ENCODE assay signal across 8 cellular contexts in genomic region chr6:42901538-42901957, GRCh38. TPM values are rescaled to one million over a fixed set of nuclear protein-coding genes. Genes with fewer than 3 reads are reported as not detected.
A peak's percentile ranks its signal among the peaks of the same experiment; 100 is the strongest.
DNase-seq lines count a peak whose midpoint lies in the region; ATAC-seq, FAIRE-seq and TF ChIP-seq lines count a peak whose summit lies in the region.

No MANE protein-coding gene starts in this region.

- no peak overlapping the region for H3K27ac ChIP-seq in keratinocyte (ENCODE audit: control insufficient read depth, insufficient read depth, low read length)

- DNase-seq in EL (peak; percentile 87), NCI-H2227 treated with DMSO at 0.1 percent for 48 hours (lab: John Stamatoyannopoulos, UW) (peak; percentile 86), bronchial epithelial cell (ENCODE audit: low read depth) (peak; percentile 80), keratinocyte (ENCODE audit: low read depth, low spot score) (no peak)
- DNase-seq in stimulated activated CD4-positive, alpha-beta T cell treated with anti-CD3 and anti-CD28 coated beads, Interleukin-1b, Interleukin-23, amount 100 ng/mL, for 1 hour (ENCODE audit: low read depth in 2 of 2), result peak; percentile 20 to 39

- no peaks in the 10 kb centered on the region for H3K27me3 ChIP-seq in bronchial epithelial cell (ENCODE audit: control insufficient read depth, insufficient read depth, low read length)
- H3K27me3 ChIP-seq in keratinocyte (ENCODE audit: control insufficient read depth, extremely low read depth, insufficient read depth, low read length), result no peaks in the 10 kb centered on the region

- no peaks in the 10 kb centered on the region for H3K79me2 ChIP-seq in keratinocyte (ENCODE audit: control insufficient read depth, insufficient read depth, low read length)

- peak overlapping the region; percentile 46 for H3K4me2 ChIP-seq in keratinocyte (ENCODE audit: control insufficient read depth, extremely low read depth, insufficient read depth, low read depth, low read length)

- no peaks in the 10 kb centered on the region for H3K36me3 ChIP-seq in bronchial epithelial cell (ENCODE audit: control insufficient read depth, insufficient read depth, low read length)
- no peaks in the 10 kb centered on the region for H3K36me3 ChIP-seq in keratinocyte (ENCODE audit: control insufficient read depth in 2 of 2, extremely low read depth in 1 of 2, insufficient read depth in 2 of 2, low read length in 2 of 2)

- no peaks in the 10 kb centered on the region for H4K20me1 ChIP-seq in keratinocyte (ENCODE audit: control insufficient read depth, extremely low read depth, insufficient read depth, low read length)

- H3K4me3 ChIP-seq in WI38 (ENCODE audit: low read depth, low read length), result no peak overlapping the region
- H3K4me3 ChIP-seq in bronchial epithelial cell (ENCODE audit: low read depth, low read length), result no peak overlapping the region
- H3K4me3 ChIP-seq in keratinocyte (ENCODE audit: control insufficient read depth in 2 of 3, extremely low read depth in 1 of 3, insufficient read depth in 2 of 3, low read depth in 1 of 3, low read length in 3 of 3), result no peak overlapping the region

- no peak overlapping the region for H2AFZ ChIP-seq in keratinocyte (ENCODE audit: control insufficient read depth, low read length)

- no peaks in the 10 kb centered on the region for H3K9me1 ChIP-seq in keratinocyte (ENCODE audit: control insufficient read depth, extremely low read depth, insufficient read depth, low read length)

- dilution Hi-C loops in keratinocyte (cut with MboI; ENCODE audit: extremely low pct_ligation_motif_present, low sequenced_read_pairs), result no loop called here

- ATAC-seq in HG03066 (IDR thresholded peaks at IDR 0.05; ENCODE audit: low read depth, unreplicated experiment) (peak; percentile 60), GM19023 (IDR thresholded peaks at IDR 0.05; ENCODE audit: unreplicated experiment) (no peak)

- no peaks in the 10 kb centered on the region for H3K9me3 ChIP-seq in keratinocyte (ENCODE audit: control insufficient read depth, low read depth, low read length)

- FAIRE-seq in bronchial epithelial cell (lab: Jason Lieb, UNC) (no peak), keratinocyte (lab: Jason Lieb, UNC) (no peak)

- no peaks in the 10 kb centered on the region for H3K4me1 ChIP-seq in keratinocyte (ENCODE audit: control insufficient read depth, extremely low read depth, insufficient read depth, low read length)

- H3K9ac ChIP-seq in keratinocyte (ENCODE audit: control insufficient read depth, extremely low read depth, insufficient read depth, low read length), result no peak overlapping the region

- TF ChIP-seq CTCF in WI38 (IDR thresholded peaks at IDR 0.05; ENCODE audit: low read depth, low read length) (peak; percentile 58), bronchial epithelial cell (IDR thresholded peaks at IDR 0.05; ENCODE audit: insufficient read depth, low read length, severe bottlenecking) (peak; percentile 70), keratinocyte (optimal IDR thresholded peaks at IDR 0.05 in 1 of 3, IDR thresholded peaks at IDR 0.05 in 1 of 3, conservative IDR thresholded peaks at IDR 0.05 in 1 of 3; ENCODE audit: extremely low read depth in 1 of 3, insufficient read depth in 2 of 3, low read length in 3 of 3) (peak; percentile 57 to 83 (median 81))

RNA-seq across cellular contexts. Expression of gene PTCRA, which starts 14.3 kb away (rescaled TPM):
- not detected in 2 replicates for total RNA-seq in bronchial epithelial cell
- not detected in 3 replicates for polyA plus RNA-seq in keratinocyte
- not detected for polyA plus RNA-seq in keratinocyte (2011; ENCODE audit: low read depth)
- polyA plus RNA-seq in keratinocyte (2011; cell fraction: cytosol; rRNA removed), result not detected in 2 replicates
- not detected in 2 replicates for polyA plus RNA-seq in keratinocyte (2011; cell fraction: nucleus; rRNA removed)
- polyA plus RNA-seq in keratinocyte (2012; ENCODE audit: low replicate concordance), result not detected in 2 replicates
- polyA minus RNA-seq in keratinocyte, result not detected in 3 replicates
- not detected for polyA minus RNA-seq in keratinocyte (2011; cell fraction: cytosol; rRNA and poly(A)+ RNA removed)
- polyA minus RNA-seq in keratinocyte (2011; cell fraction: nucleus; rRNA and poly(A)+ RNA removed), result not detected in 2 replicates

RNA-seq across cellular contexts. Expression of gene RPL7L1, which starts 22.1 kb away (rescaled TPM):
- 94.5 and 109 TPM in 2 replicates for total RNA-seq in bronchial epithelial cell
- polyA plus RNA-seq in keratinocyte, result 61.5 to 104 TPM (median 76.8 TPM) in 3 replicates
- 55.4 TPM for polyA plus RNA-seq in keratinocyte (2011; ENCODE audit: low read depth)
- 57.5 and 81.4 TPM in 2 replicates for polyA plus RNA-seq in keratinocyte (2011; cell fraction: cytosol; rRNA removed)
- 56.3 and 57.6 TPM in 2 replicates for polyA plus RNA-seq in keratinocyte (2011; cell fraction: nucleus; rRNA removed)
- 71.4 and 104 TPM in 2 replicates for polyA plus RNA-seq in keratinocyte (2012; ENCODE audit: low replicate concordance)
- 53.5 to 68.3 TPM (median 61.4 TPM) in 3 replicates for polyA minus RNA-seq in keratinocyte
- polyA minus RNA-seq in keratinocyte (2011; cell fraction: cytosol; rRNA and poly(A)+ RNA removed), result 34.9 TPM
- 23.8 and 40.0 TPM in 2 replicates for polyA minus RNA-seq in keratinocyte (2011; cell fraction: nucleus; rRNA and poly(A)+ RNA removed)

RNA-seq across cellular contexts. Expression of gene CNPY3, which starts 27.7 kb away (rescaled TPM):
- 9.7 and 14.0 TPM in 2 replicates for total RNA-seq in bronchial epithelial cell
- polyA plus RNA-seq in keratinocyte, result 15.8 to 30.9 TPM (median 19.7 TPM) in 3 replicates
- 17.5 TPM for polyA plus RNA-seq in keratinocyte (2011; ENCODE audit: low read depth)
- polyA plus RNA-seq in keratinocyte (2011; cell fraction: cytosol; rRNA removed), result 13.6 and 22.5 TPM in 2 replicates
- polyA plus RNA-seq in keratinocyte (2011; cell fraction: nucleus; rRNA removed), result 21.3 and 22.4 TPM in 2 replicates
- polyA plus RNA-seq in keratinocyte (2012; ENCODE audit: low replicate concordance), result 15.1 and 28.1 TPM in 2 replicates
- 15.5 to 22.5 TPM (median 17.9 TPM) in 3 replicates for polyA minus RNA-seq in keratinocyte
- polyA minus RNA-seq in keratinocyte (2011; cell fraction: cytosol; rRNA and poly(A)+ RNA removed), result 19.0 TPM
- polyA minus RNA-seq in keratinocyte (2011; cell fraction: nucleus; rRNA and poly(A)+ RNA removed), result 10.4 and 12.6 TPM in 2 replicates

RNA-seq across cellular contexts. Expression of gene GNMT, which starts 59.0 kb away (rescaled TPM):
- 0.26 TPM in 1 of 2 replicates, not detected in the other for total RNA-seq in bronchial epithelial cell
- 0.08 to 0.10 TPM in 2 of 3 replicates, not detected in the other for polyA plus RNA-seq in keratinocyte
- not detected for polyA plus RNA-seq in keratinocyte (2011; ENCODE audit: low read depth)
- polyA plus RNA-seq in keratinocyte (2011; cell fraction: cytosol; rRNA removed), result not detected in 2 replicates
- polyA plus RNA-seq in keratinocyte (2011; cell fraction: nucleus; rRNA removed), result 0.22 and 0.23 TPM in 2 replicates
- not detected in 2 replicates for polyA plus RNA-seq in keratinocyte (2012; ENCODE audit: low replicate concordance)
- polyA minus RNA-seq in keratinocyte, result 0.92 TPM in 1 of 3 replicates, not detected in the others
- polyA minus RNA-seq in keratinocyte (2011; cell fraction: cytosol; rRNA and poly(A)+ RNA removed), result not detected
- polyA minus RNA-seq in keratinocyte (2011; cell fraction: nucleus; rRNA and poly(A)+ RNA removed), result not detected in 2 replicates
